In the genomic region with DNA sequence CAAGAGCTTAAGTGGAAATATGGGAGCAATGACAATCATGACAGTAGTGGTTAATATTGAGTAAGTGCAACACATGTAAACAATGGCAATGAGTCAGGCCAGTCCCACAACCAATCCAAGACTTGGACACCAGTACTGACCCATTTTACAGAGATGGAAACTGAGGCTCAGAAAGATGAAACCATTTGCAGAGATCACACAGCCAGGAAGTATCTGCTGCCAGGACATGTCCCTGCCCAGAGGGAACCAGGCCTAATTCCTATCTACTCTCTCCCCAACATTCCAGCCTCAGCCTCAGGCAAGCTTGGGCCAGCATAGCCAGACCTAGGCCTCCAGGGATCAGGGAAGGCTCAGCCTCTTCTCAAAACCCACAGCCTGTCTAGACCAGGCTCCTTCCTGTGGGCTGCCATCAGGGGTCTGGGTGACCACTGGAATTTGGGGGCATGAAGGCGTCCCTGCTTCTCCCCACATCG, we compare ENCODE assay signal across 1 cellular context.
TF ChIP-seq lines count a peak whose summit lies in the region.

No MANE protein-coding gene starts in this region.

TF ChIP-seq in H1, 55 proteins besides CTCF, POLR2A, EP300 and RAD21:
- TF ChIP-seq KDM1A (IDR thresholded peaks at IDR 0.05; ENCODE audit: borderline replicate concordance, low read length) = peak; percentile 65
- TF ChIP-seq BACH1 (IDR thresholded peaks at IDR 0.05; ENCODE audit: low read length) = no peak
- TF ChIP-seq BRCA1 (IDR thresholded peaks at IDR 0.05; ENCODE audit: low read depth, low read length) = no peak
- TF ChIP-seq SP1 (IDR thresholded peaks at IDR 0.05; ENCODE audit: low read depth, low read length) = no peak
- TF ChIP-seq RXRA (IDR thresholded peaks at IDR 0.05; ENCODE audit: insufficient read depth, low read depth, low read length) = no peak
- no peak for TF ChIP-seq EGR1 (IDR thresholded peaks at IDR 0.05; ENCODE audit: borderline replicate concordance, low read depth, low read length)
